ENCODE assay signal across 23 cellular contexts in genomic region chr3:2653706-2654105, GRCh38.
A peak's percentile ranks its signal among the peaks of the same experiment; 100 is the strongest.
DNase-seq lines count a peak whose midpoint lies in the region; ATAC-seq and TF ChIP-seq lines count a peak whose summit lies in the region.
"Had no signal": no experiment of that assay in that cellular context is flagged by ENCODE, and none has a peak within 500 bp of the region (broad histone marks: within the 10 kb centered on the region; RNA-seq: fewer than 3 reads in every experiment).

No MANE protein-coding gene starts in this region.

- H4K5ac ChIP-seq in IMR-90 (ENCODE audit: low read depth, low read length), result no peak overlapping the region; the same call in 1 of the 2 replicates

- no peak overlapping the region for H3K4me3 ChIP-seq in IMR-90 (ENCODE audit: insufficient read depth, low read depth, low read length)
- no peak overlapping the region for H3K4me3 ChIP-seq in fibroblast of villous mesenchyme (ENCODE audit: low read depth, low read length)
- H3K4me3 ChIP-seq in left lung, result no peak overlapping the region
- no peak overlapping the region for H3K4me3 ChIP-seq in adrenal gland
- H3K4me3 ChIP-seq: HAP-1 had no signal

- no peaks in the 10 kb centered on the region for H3K9me3 ChIP-seq in IMR-90 (ENCODE audit: control insufficient read depth, insufficient read depth, low read length)
- peaks cover 0 to 8% of the 10 kb centered on the region in 2 donors for H3K9me3 ChIP-seq in left lung
- no peaks in the 10 kb centered on the region for H3K9me3 ChIP-seq in adrenal gland (replicated peaks in 1 of 3)
- H3K9me3 ChIP-seq: HAP-1 had no signal

- no peaks in the 10 kb centered on the region for H3K36me3 ChIP-seq in IMR-90 (ENCODE audit: control insufficient read depth, insufficient read depth, low read length)
- H3K36me3 ChIP-seq in left lung, result no peaks in the 10 kb centered on the region
- no peaks in the 10 kb centered on the region for H3K36me3 ChIP-seq in adrenal gland (replicated peaks in 1 of 2)
- H3K36me3 ChIP-seq: HAP-1 had no signal

- WGBS in IMR-90 (ENCODE audit: extremely low coverage in 2 of 2, insufficient read length in 1 of 2), 2 experiments, result no CpG with 5 or more reads among the region's 1 CpG
- 35 to 57% (median 50%) methylated on average over 1 of the region's 1 CpG for WGBS in adrenal gland, 4 donors

- no peak overlapping the region for H2AK9ac ChIP-seq in IMR-90 (replicated peaks; ENCODE audit: low read depth, low read length, poor library complexity)

- H3K27ac ChIP-seq in IMR-90 (ENCODE audit: insufficient read depth, low read length) (no peak overlapping the region), left lung (no peak overlapping the region), adrenal gland (no peak overlapping the region)

- H3K27me3 ChIP-seq in IMR-90 (ENCODE audit: control insufficient read depth, insufficient read depth, low read length) (no peaks in the 10 kb centered on the region), left lung (no peaks in the 10 kb centered on the region), adrenal gland (no peaks in the 10 kb centered on the region)

- no peak overlapping the region for H3K56ac ChIP-seq in IMR-90 (ENCODE audit: extremely low read depth, insufficient read depth, low read length)

- H3K9me1 ChIP-seq in IMR-90 (ENCODE audit: insufficient read depth, low read length), result no peaks in the 10 kb centered on the region; the same call in 1 of the 2 replicates

- peaks cover 8% of the 10 kb centered on the region for H3K36me3 Mint-ChIP-seq in nephron (ENCODE audit: low read depth)
- H3K36me3 Mint-ChIP-seq in immature natural killer cell, result no peaks in the 10 kb centered on the region
- H3K36me3 Mint-ChIP-seq: CD4-positive, alpha-beta memory T cell had no signal

- CTCF ChIA-PET in IMR-90 (lab: Yijun Ruan, JAX), result interaction anchor here (0.5 kb wide), 1 partner anchor 319 kb away, joined by 5 read pairs; no protein-coding TSS in a partner anchor

- no peaks in the 10 kb centered on the region for H4K20me1 ChIP-seq in IMR-90 (ENCODE audit: insufficient read depth, low read length)

- H3K4me3 Mint-ChIP-seq in nephron, result no peak overlapping the region
- H3K4me3 Mint-ChIP-seq in immature natural killer cell, result no peak overlapping the region
- H3K4me3 Mint-ChIP-seq: CD4-positive, alpha-beta memory T cell had no signal

- ATAC-seq in IMR-90 (ENCODE audit: low read depth) (no peak), left lung (no peak)
- ATAC-seq: Panc1 had no signal

- no peak overlapping the region for H2AFZ ChIP-seq in IMR-90 (replicated peaks; ENCODE audit: low read length, poor library complexity)

- intact Hi-C loops in IMR-90 (cut with micrococcal nuclease) (no loop called here), left lung (cut with DNase I) (no loop called here), posterior cingulate gyrus (cut with DNase I) (no loop called here), adrenal gland (cut with DNase I) (no loop called here)

- TF ChIP-seq POLR2A in IMR-90 (IDR thresholded peaks at IDR 0.05; ENCODE audit: low read depth, low read length) (no peak), adrenal gland (IDR thresholded peaks at IDR 0.05) (no peak)

- no peak overlapping the region for H3K14ac ChIP-seq in IMR-90 (replicated peaks; ENCODE audit: low read depth, low read length)

- TF ChIP-seq CTCF in IMR-90 (conservative IDR thresholded peaks at IDR 0.05; ENCODE audit: low read depth, low read length) (no peak), fibroblast of villous mesenchyme (IDR thresholded peaks at IDR 0.05; ENCODE audit: insufficient read depth, low read depth, low read length) (no peak), nephron (IDR thresholded peaks at IDR 0.05; ENCODE audit: unreplicated experiment in 3 of 3) (no peak), left lung (IDR thresholded peaks at IDR 0.05) (no peak), adrenal gland (IDR thresholded peaks at IDR 0.05) (no peak)

- no peak overlapping the region for H3K9ac ChIP-seq in IMR-90 (ENCODE audit: low read depth, low read length)
- H3K9ac ChIP-seq: SK-N-SH had no signal

- peak overlapping the region; percentile 74 for H2BK5ac ChIP-seq in IMR-90 (ENCODE audit: low read depth, low read length, poor library complexity, severe bottlenecking)

- H3K27ac Mint-ChIP-seq in nephron (peak overlapping the region in 2 of 3 experiments; percentile 1 to 7), immature natural killer cell (no peak overlapping the region)
- H3K27ac Mint-ChIP-seq: CD4-positive, alpha-beta memory T cell had no signal

- dilution Hi-C loops in IMR-90 (cut with HindIII; ENCODE audit: low sequenced_read_pairs, unreplicated experiment), result no loop called here

- peak overlapping the region in 1 of 2 experiments; percentile 1; a peak in 1 of 4 replicates for H4K8ac ChIP-seq in IMR-90 (ENCODE audit: low read depth in 2 of 2, low read length in 2 of 2)

- POLR2A ChIA-PET in IMR-90 (lab: Charles Lee; ENCODE audit: unreplicated experiment), result no interaction called here

- H2BK20ac ChIP-seq in IMR-90 (ENCODE audit: low read depth, low read length), result no peak overlapping the region

- no TSS peak for BruUV-seq in IMR-90 (replicated peaks; lab: Mats Ljungman, UMichigan)

- H3K4me1 Mint-ChIP-seq in nephron (peaks cover 46% of the 10 kb centered on the region), immature natural killer cell (no peaks in the 10 kb centered on the region)
- H3K4me1 Mint-ChIP-seq: CD4-positive, alpha-beta memory T cell had no signal

- H2BK15ac ChIP-seq in IMR-90 (ENCODE audit: low read depth, low read length), result no peak overlapping the region

- DNase-seq in IMR-90 (peak; percentile 36), RPMI7951 (ENCODE audit: low read depth) (peak; percentile 8), fibroblast of villous mesenchyme (ENCODE audit: low read depth) (peak; percentile 90), left lung (no peak), posterior cingulate gyrus (no peak), adrenal gland (no peak), immature natural killer cell (no peak)
- DNase-seq: C1 segment of cervical spinal cord; CD4-positive, alpha-beta memory T cell; COR-L47; DMS53; NCI-H1105; NCI-H1436 treated with DMSO at 0.1 percent for 48 hours; NCI-H1930; NCI-H2107; NCI-H446; NCI-H526; NCI-H82; NK-92 treated with Interleukin-12 subunit alpha and Interleukin-12 subunit beta, amount 100 ng/mL, for 24 hours; SK-N-SH had no signal

- in situ Hi-C loops in IMR-90 (cut with MboI; ENCODE audit: low sequenced_read_pairs), result no loop called here

- H3K4me1 ChIP-seq in IMR-90 (ENCODE audit: control insufficient read depth, insufficient read depth, low read length) (peaks cover 8% of the 10 kb centered on the region), left lung (no peaks in the 10 kb centered on the region), adrenal gland (replicated peaks in 1 of 2) (no peaks in the 10 kb centered on the region)
- H3K4me1 ChIP-seq: HAP-1 had no signal

- H3K4ac ChIP-seq in IMR-90 (ENCODE audit: low read depth, low read length), result no peak overlapping the region

- no peak overlapping the region for H3K4me2 ChIP-seq in IMR-90 (ENCODE audit: low read depth, low read length)
- H3K4me2 ChIP-seq: SK-N-SH had no signal

- no peak overlapping the region; the same call in 1 of the 2 replicates for H4K91ac ChIP-seq in IMR-90 (ENCODE audit: insufficient read depth, low read depth, low read length)

- TF ChIP-seq RAD21 in IMR-90 (IDR thresholded peaks at IDR 0.05; ENCODE audit: low read length), result no peak

- H3K79me1 ChIP-seq in IMR-90 (ENCODE audit: low read depth in 1 of 2, low read length in 2 of 2), result no peaks in the 10 kb centered on the region; a peak in 1 of 4 replicates

- H3K9me3 Mint-ChIP-seq in nephron, result peaks cover 10% of the 10 kb centered on the region
- peaks cover 0 to 9% (median 3%) of the 10 kb centered on the region in 6 donors for H3K9me3 Mint-ChIP-seq in immature natural killer cell

- H3K18ac ChIP-seq in IMR-90 (ENCODE audit: low read depth, low read length), result peak overlapping the region; percentile 24; the same call in 1 of the 2 replicates

- no peak overlapping the region for H2AK5ac ChIP-seq in IMR-90 (ENCODE audit: low read depth, low read length)

- H3K23ac ChIP-seq in IMR-90 (ENCODE audit: low read depth, low read length), result no peak overlapping the region

- H3K27me3 Mint-ChIP-seq in nephron (ENCODE audit: low read depth) (no peaks in the 10 kb centered on the region), immature natural killer cell (ENCODE audit: low read depth in 3 of 3) (peaks cover 2 to 3% (median 2%) of the 10 kb centered on the region in 3 donors)

- peak overlapping the region; percentile 19; the same call in 1 of the 2 replicates for H2BK120ac ChIP-seq in IMR-90 (ENCODE audit: low read depth, low read length)

TF ChIP-seq in IMR-90, 13 proteins besides CTCF, POLR2A, EP300 and RAD21:
- no peak for TF ChIP-seq RCOR1 (IDR thresholded peaks at IDR 0.05; ENCODE audit: insufficient replicate concordance, low read length)
- no peak for TF ChIP-seq CHD1 (IDR thresholded peaks at IDR 0.05; ENCODE audit: low read depth, low read length)
- no peak for TF ChIP-seq ELK1 (IDR thresholded peaks at IDR 0.05; ENCODE audit: borderline replicate concordance, low read depth, low read length)
- TF ChIP-seq USF2 (IDR thresholded peaks at IDR 0.05; ENCODE audit: low read depth, low read length), result no peak
- TF ChIP-seq BHLHE40 (IDR thresholded peaks at IDR 0.05; ENCODE audit: low read depth, low read length), result no peak
- no peak for TF ChIP-seq NFE2L2 (IDR thresholded peaks at IDR 0.05; ENCODE audit: low read depth, low read length)

Comparison
In these comparisons a context has a peak if more than half of its experiments do, and no peak if none do; other contexts are left out.
1. DNase-seq: peak in IMR-90 (single experiment), RPMI7951 (single experiment) and fibroblast of villous mesenchyme (single experiment); none in left lung (0 of 2), posterior cingulate gyrus (0 of 10), adrenal gland (0 of 7) and immature natural killer cell (0 of 3).
2. H3K27ac Mint-ChIP-seq: peak in nephron (2 of 3); none in immature natural killer cell (0 of 6).